In genomic region chr7:31874631-31875374, GRCh38 we compare ENCODE assay signal across 21 cellular contexts.
DNase-seq lines count a peak whose midpoint lies in the region; ATAC-seq, FAIRE-seq and TF ChIP-seq lines count a peak whose summit lies in the region.
"Had no signal": no experiment of that assay in that cellular context is flagged by ENCODE, and none has a peak within 500 bp of the region (broad histone marks: within the 10 kb centered on the region; RNA-seq: fewer than 3 reads in every experiment).

No MANE protein-coding gene starts in this region.

- BruUV-seq in GM12878 (replicated peaks; lab: Mats Ljungman, UMichigan) = no TSS peak

- POLR2A ChIA-PET in SK-N-SH (lab: Yijun Ruan, JAX) (no interaction called here), GM12878 (lab: Charles Lee) (no interaction called here)

- H3K9ac ChIP-seq in SK-N-SH = no peak overlapping the region
- H3K9ac ChIP-seq in GM12878 (ENCODE audit: control insufficient read depth, insufficient read depth, low read length) = no peak overlapping the region

- in situ Hi-C loops in GM12878 (cut with MboI) (no loop called here), ACHN (cut with HindIII; ENCODE audit: low pct_ligation_motif_present, low pct_unique_long_range_greater_than_20kb, low sequenced_read_pairs) (no loop called here)

- H3K4me2 ChIP-seq in SK-N-SH = no peak overlapping the region
- H3K4me2 ChIP-seq in GM12878 (ENCODE audit: control insufficient read depth, insufficient read depth) = no peak overlapping the region

- DNase-seq in SK-N-SH (no peak), GM12878 (ENCODE audit: low read depth, low spot score) (no peak), left lung (no peak), substantia nigra (lab: John Stamatoyannopoulos, UW) (no peak), tibial nerve (ENCODE audit: low spot score in 2 of 2) (no peak), ACHN (no peak)
- DNase-seq: activated gamma-delta T cell treated with Interleukin-2 at 50 U/mL for 16 hours; foreskin fibroblast; hypothalamus; islet precursor cell; NCI-H1417; NCI-H524; SHP77; stimulated activated CD4-positive, alpha-beta T cell treated with anti-CD3 and anti-CD28 coated beads, Interleukin-4, amount 100 ng/mL, for 24 hours; stimulated activated naive CD8-positive, alpha-beta T cell treated with anti-CD3 and anti-CD28 coated beads, Interleukin-15, amount 100 ng/mL, for 72 hours had no signal

- intact Hi-C loops in GM12878 (cut with micrococcal nuclease; ENCODE audit: unreplicated experiment) = loop anchor here (1.0 to 5.0 kb wide), 2 partner anchors 17 to 63 kb away; no protein-coding TSS in a partner anchor
- intact Hi-C loops in left lung (cut with DNase I) = no loop called here

- H3K4me3 ChIP-seq in SK-N-SH (ENCODE audit: low read depth in 2 of 2, low read length in 1 of 2) (no peak overlapping the region), GM12878 (no peak overlapping the region), left lung (no peak overlapping the region), tibial nerve (no peak overlapping the region)
- H3K4me3 ChIP-seq: skin epidermis had no signal

- ATAC-seq in SK-N-SH treated with all-trans-retinoic acid at 6 μM for 48 hours = no peak
- ATAC-seq in GM12878 = peak; percentile 40
- ATAC-seq in left lung = no peak
- ATAC-seq in GM18517 (IDR thresholded peaks at IDR 0.05; ENCODE audit: unreplicated experiment) = no peak
- ATAC-seq: stimulated activated naive CD8-positive, alpha-beta T cell treated with anti-CD3 and anti-CD28 coated beads, Interleukin-15, amount 100 ng/mL, for 72 hours had no signal

- H3K9me2 ChIP-seq in SK-N-SH = no peaks in the 10 kb centered on the region

- WGBS in SK-N-SH (ENCODE audit: low lambda C conversion rate) = 19% methylated on average over 4 of the region's 4 CpGs
- 57% methylated on average over 4 of the region's 4 CpGs for WGBS in GM12878 (ENCODE audit: insufficient coverage, insufficient replicate concordance, low lambda C conversion rate, missing lambda C conversion rate)
- 97% methylated on average over 4 of the region's 4 CpGs for WGBS in tibial nerve, 2 donors

- peak overlapping the region; percentile 19; the same call in 1 of the 2 replicates for H2AFZ ChIP-seq in SK-N-SH (ENCODE audit: low read depth)
- no peak overlapping the region; the same call in 1 of the 2 replicates for H2AFZ ChIP-seq in GM12878 (ENCODE audit: control insufficient read depth, low read depth, low read length)

- H3K36me3 ChIP-seq in SK-N-SH (replicated peaks in 1 of 2; ENCODE audit: control insufficient read depth in 1 of 2, insufficient read depth in 2 of 2, low read length in 1 of 2) (peaks cover 0 to 4% of the 10 kb centered on the region in 2 experiments), GM12878 (ENCODE audit: control insufficient read depth in 2 of 2, insufficient read depth in 2 of 2, low read length in 1 of 2) (no peaks in the 10 kb centered on the region), left lung (no peaks in the 10 kb centered on the region), tibial nerve (peaks cover 0 to 26% (median 0%) of the 10 kb centered on the region in 3 donors)

- H3K4me1 ChIP-seq in SK-N-SH (ENCODE audit: control insufficient read depth in 1 of 2, insufficient read depth in 2 of 2, low read depth in 1 of 2, low read length in 1 of 2) (peaks cover 0 to 2% of the 10 kb centered on the region in 2 experiments; a peak in 2 of 4 replicates), GM12878 (ENCODE audit: control insufficient read depth, insufficient read depth, low read length) (0 out of 2 replicates have a peak, but pooled peaks cover 4% of the 10 kb centered on the region), left lung (peaks cover 0 to 15% of the 10 kb centered on the region in 2 donors), tibial nerve (no peaks in the 10 kb centered on the region)

- CTCF ChIA-PET in SK-N-SH (lab: Yijun Ruan, JAX) (no interaction called here), GM12878 (lab: Yijun Ruan, JAX) (interaction anchor here (0.9 kb wide), 1 partner anchor 159 kb away, joined by 3 read pairs; no protein-coding TSS in a partner anchor)

- H4K20me1 ChIP-seq in SK-N-SH (ENCODE audit: insufficient read depth) = no peaks in the 10 kb centered on the region
- no peaks in the 10 kb centered on the region for H4K20me1 ChIP-seq in GM12878 (ENCODE audit: control insufficient read depth, insufficient read depth)

- H3K79me2 ChIP-seq in SK-N-SH (ENCODE audit: insufficient read depth) (no peaks in the 10 kb centered on the region), GM12878 (ENCODE audit: control insufficient read depth, insufficient read depth, low read length) (no peaks in the 10 kb centered on the region)

- TF ChIP-seq POLR2A in GM12878 (IDR thresholded peaks at IDR 0.05; ENCODE audit: low read depth, low read length) (no peak), tibial nerve (IDR thresholded peaks at IDR 0.05) (no peak)

- RAD21 ChIA-PET in GM12878 (lab: Charles Lee; ENCODE audit: unreplicated experiment) = interaction anchor here (1.0 to 1.9 kb wide), 5 partner anchors 9 to 75 kb away, joined by 3 to 14 read pairs (median 4); no protein-coding TSS in a partner anchor

- SMC1A ChIA-PET in GM12878 (lab: Charles Lee; ENCODE audit: uncharacterized antibody, unreplicated experiment) = interaction anchor here (0.9 to 7.9 kb wide), 6 partner anchors 8 to 87 kb away, joined by 3 to 66 read pairs (median 4); no protein-coding TSS in a partner anchor

- H3K27ac ChIP-seq in SK-N-SH (ENCODE audit: low read depth in 2 of 2, low read length in 1 of 2) (no peak overlapping the region), GM12878 (ENCODE audit: control insufficient read depth, insufficient read depth) (no peak overlapping the region), left lung (peak overlapping the region; percentile 55 to 77), substantia nigra (ENCODE audit: low read depth, low read length, poor library complexity, severe bottlenecking) (peak overlapping the region; percentile 38), tibial nerve (peak overlapping the region in 1 of 4 donors; percentile 47)
- H3K27ac ChIP-seq: C4-2B, VCaP had no signal

- TF ChIP-seq CTCF in SK-N-SH (IDR thresholded peaks at IDR 0.05) = no peak
- TF ChIP-seq CTCF in GM12878 (IDR thresholded peaks at IDR 0.05 in 2 of 3, conservative IDR thresholded peaks at IDR 0.05 in 1 of 3; ENCODE audit: control insufficient read depth in 2 of 3, extremely low read depth in 1 of 3, insufficient read depth in 1 of 3, low read depth in 3 of 3, low read length in 3 of 3) = no peak
- no peak for TF ChIP-seq CTCF in left lung (IDR thresholded peaks at IDR 0.05)
- no peak for TF ChIP-seq CTCF in tibial nerve (IDR thresholded peaks at IDR 0.05)

- TF ChIP-seq EP300 in SK-N-SH (IDR thresholded peaks at IDR 0.05; ENCODE audit: borderline replicate concordance in 1 of 2, low read depth in 1 of 2, low read length in 1 of 2) (no peak), GM12878 (IDR thresholded peaks at IDR 0.05; ENCODE audit: borderline replicate concordance in 1 of 2, control insufficient read depth in 1 of 2, low read depth in 2 of 2, low read length in 2 of 2) (no peak), tibial nerve (IDR thresholded peaks at IDR 0.05) (no peak)

- TF ChIP-seq RAD21 in SK-N-SH (IDR thresholded peaks at IDR 0.05; ENCODE audit: low read length) (no peak), GM12878 (IDR thresholded peaks at IDR 0.05; ENCODE audit: insufficient read depth, low read depth, low read length) (no peak)

- no peaks in the 10 kb centered on the region for H3F3A ChIP-seq in SK-N-SH (replicated peaks; ENCODE audit: insufficient read depth)

- H3K9me3 ChIP-seq in SK-N-SH = no peaks in the 10 kb centered on the region
- H3K9me3 ChIP-seq in GM12878 (replicated peaks; ENCODE audit: control insufficient read depth, insufficient read depth, low read length) = no peaks in the 10 kb centered on the region; the same call in 2 of the 3 replicates
- no peaks in the 10 kb centered on the region for H3K9me3 ChIP-seq in left lung
- H3K9me3 ChIP-seq in tibial nerve = no peaks in the 10 kb centered on the region

- peak; percentile 54 for FAIRE-seq in GM12878 (lab: Jason Lieb, UNC)
- FAIRE-seq: A204.1 had no signal

- H3K27me3 ChIP-seq in SK-N-SH (ENCODE audit: insufficient read depth) (no peaks in the 10 kb centered on the region), GM12878 (replicated peaks in 1 of 2; ENCODE audit: control insufficient read depth in 2 of 2, insufficient read depth in 2 of 2, low read length in 1 of 2) (no peaks in the 10 kb centered on the region), left lung (no peaks in the 10 kb centered on the region), tibial nerve (no peaks in the 10 kb centered on the region)

TF ChIP-seq in SK-N-SH, 30 proteins besides CTCF, POLR2A, EP300 and RAD21 (continues in another document):
- no peak for TF ChIP-seq RCOR1 (IDR thresholded peaks at IDR 0.05; ENCODE audit: low read length)
- no peak for TF ChIP-seq FOXJ3 (CRISPR knock-in tag; IDR thresholded peaks at IDR 0.05)
- no peak for TF ChIP-seq YY1 (IDR thresholded peaks at IDR 0.05; ENCODE audit: low read depth)
- no peak for TF ChIP-seq TEAD4 (IDR thresholded peaks at IDR 0.05; ENCODE audit: borderline replicate concordance, insufficient read depth)
- TF ChIP-seq FOSL2 (IDR thresholded peaks at IDR 0.05; ENCODE audit: borderline replicate concordance, low read depth) = no peak
- no peak for TF ChIP-seq RXRA (IDR thresholded peaks at IDR 0.05; ENCODE audit: borderline replicate concordance, low read depth)
- TF ChIP-seq JUND (IDR thresholded peaks at IDR 0.05) = no peak

TF ChIP-seq in GM12878, 131 proteins besides CTCF, POLR2A, EP300 and RAD21 (continues in another document):
- TF ChIP-seq KAT2A (conservative IDR thresholded peaks at IDR 0.05; ENCODE audit: control insufficient read depth, low read depth, low read length) (no peak), HSF1 (IDR thresholded peaks at IDR 0.05; ENCODE audit: low read depth, low read length) (no peak), CREB1 (IDR thresholded peaks at IDR 0.05; ENCODE audit: low read depth) (no peak), ASH2L (IDR thresholded peaks at IDR 0.05; ENCODE audit: borderline replicate concordance, low read depth) (no peak), FOS (IDR thresholded peaks at IDR 0.05; ENCODE audit: borderline replicate concordance, extremely low read depth, insufficient read length) (no peak)

Comparison
In these comparisons a context has a peak if more than half of its experiments do, and no peak if none do; other contexts are left out.
1. H3K27ac ChIP-seq: peak in left lung (2 of 2) and substantia nigra (single experiment); none in SK-N-SH (0 of 2) and GM12878 (single experiment).